Comparison of ENCODE assay signal across 1 cellular context in the genomic region with DNA sequence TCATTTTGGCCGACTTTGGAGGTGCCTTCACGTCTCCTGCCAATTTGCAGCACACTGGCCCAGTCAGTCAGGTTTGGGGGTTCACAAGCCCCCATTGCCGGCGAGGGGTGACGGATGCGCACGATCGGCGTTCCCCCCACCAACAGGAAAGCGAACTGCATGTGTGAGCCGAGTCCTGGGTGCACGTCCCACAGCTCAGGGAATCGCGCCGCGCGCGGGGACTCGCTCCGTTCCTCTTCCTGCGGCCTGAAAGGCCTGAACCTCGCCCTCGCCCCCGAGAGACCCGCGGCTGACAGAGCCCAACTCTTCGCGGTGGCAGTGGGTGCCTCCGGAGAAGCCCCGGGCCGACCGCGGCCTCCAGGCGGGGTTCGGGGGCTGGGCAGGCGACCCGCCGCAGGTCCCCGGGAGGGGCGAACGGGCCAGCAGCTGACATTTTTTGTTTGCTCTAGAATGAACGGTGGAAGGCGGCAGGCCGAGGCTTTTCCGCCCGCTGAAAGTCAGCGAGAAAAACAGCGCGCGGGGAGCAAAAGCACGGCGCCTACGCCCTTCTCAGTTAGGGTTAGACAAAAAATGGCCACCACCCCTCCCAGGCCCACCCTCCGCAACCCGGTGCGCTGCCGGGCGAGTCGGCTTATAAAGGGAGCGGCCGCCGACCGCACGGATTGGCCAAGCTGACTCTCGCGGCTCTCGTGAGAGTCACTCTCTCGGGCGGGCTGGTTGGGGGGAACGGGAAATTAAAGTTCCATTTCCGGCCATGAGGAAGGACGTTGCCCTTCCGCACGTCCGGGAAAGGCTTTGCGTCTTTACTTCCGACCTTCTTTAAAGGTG.
TF ChIP-seq lines count a peak whose summit lies in the region.

A gene (minus strand): TSS at position 608 of the 828 bp plus-strand sequence.

TF ChIP-seq in GM12878, 131 proteins besides CTCF, POLR2A, EP300 and RAD21 (continued from another document):
- TF ChIP-seq, protein P1, sequence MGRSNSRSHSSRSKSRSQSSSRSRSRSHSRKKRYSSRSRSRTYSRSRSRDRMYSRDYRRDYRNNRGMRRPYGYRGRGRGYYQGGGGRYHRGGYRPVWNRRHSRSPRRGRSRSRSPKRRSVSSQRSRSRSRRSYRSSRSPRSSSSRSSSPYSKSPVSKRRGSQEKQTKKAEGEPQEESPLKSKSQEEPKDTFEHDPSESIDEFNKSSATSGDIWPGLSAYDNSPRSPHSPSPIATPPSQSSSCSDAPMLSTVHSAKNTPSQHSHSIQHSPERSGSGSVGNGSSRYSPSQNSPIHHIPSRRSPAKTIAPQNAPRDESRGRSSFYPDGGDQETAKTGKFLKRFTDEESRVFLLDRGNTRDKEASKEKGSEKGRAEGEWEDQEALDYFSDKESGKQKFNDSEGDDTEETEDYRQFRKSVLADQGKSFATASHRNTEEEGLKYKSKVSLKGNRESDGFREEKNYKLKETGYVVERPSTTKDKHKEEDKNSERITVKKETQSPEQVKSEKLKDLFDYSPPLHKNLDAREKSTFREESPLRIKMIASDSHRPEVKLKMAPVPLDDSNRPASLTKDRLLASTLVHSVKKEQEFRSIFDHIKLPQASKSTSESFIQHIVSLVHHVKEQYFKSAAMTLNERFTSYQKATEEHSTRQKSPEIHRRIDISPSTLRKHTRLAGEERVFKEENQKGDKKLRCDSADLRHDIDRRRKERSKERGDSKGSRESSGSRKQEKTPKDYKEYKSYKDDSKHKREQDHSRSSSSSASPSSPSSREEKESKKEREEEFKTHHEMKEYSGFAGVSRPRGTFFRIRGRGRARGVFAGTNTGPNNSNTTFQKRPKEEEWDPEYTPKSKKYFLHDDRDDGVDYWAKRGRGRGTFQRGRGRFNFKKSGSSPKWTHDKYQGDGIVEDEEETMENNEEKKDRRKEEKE (IDR thresholded peaks at IDR 0.05), result no peak
- TF ChIP-seq, protein P2, sequence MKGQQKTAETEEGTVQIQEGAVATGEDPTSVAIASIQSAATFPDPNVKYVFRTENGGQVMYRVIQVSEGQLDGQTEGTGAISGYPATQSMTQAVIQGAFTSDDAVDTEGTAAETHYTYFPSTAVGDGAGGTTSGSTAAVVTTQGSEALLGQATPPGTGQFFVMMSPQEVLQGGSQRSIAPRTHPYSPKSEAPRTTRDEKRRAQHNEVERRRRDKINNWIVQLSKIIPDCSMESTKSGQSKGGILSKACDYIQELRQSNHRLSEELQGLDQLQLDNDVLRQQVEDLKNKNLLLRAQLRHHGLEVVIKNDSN (IDR thresholded peaks at IDR 0.05; ENCODE audit: borderline replicate concordance, extremely low read length, insufficient read depth, low read depth, low read length), result no peak
- TF ChIP-seq SMC3 (IDR thresholded peaks at IDR 0.05; ENCODE audit: borderline replicate concordance, low read length) (no peak), MEF2A (IDR thresholded peaks at IDR 0.05; ENCODE audit: insufficient read depth, low read depth, low read length) (no peak), SMAD5 (IDR thresholded peaks at IDR 0.05; ENCODE audit: low read depth) (peak; percentile 92), YBX1 (IDR thresholded peaks at IDR 0.05) (no peak), MXI1 (IDR thresholded peaks at IDR 0.05; ENCODE audit: low read depth, low read length) (no peak), HDAC6 (IDR thresholded peaks at IDR 0.05; ENCODE audit: unreplicated experiment) (no peak), POLR2AphosphoS5 (IDR thresholded peaks at IDR 0.05; ENCODE audit: low read length) (peak; percentile 94), BCL11A (IDR thresholded peaks at IDR 0.05; ENCODE audit: low read depth, low read length) (no peak)
- TF ChIP-seq, protein P3, sequence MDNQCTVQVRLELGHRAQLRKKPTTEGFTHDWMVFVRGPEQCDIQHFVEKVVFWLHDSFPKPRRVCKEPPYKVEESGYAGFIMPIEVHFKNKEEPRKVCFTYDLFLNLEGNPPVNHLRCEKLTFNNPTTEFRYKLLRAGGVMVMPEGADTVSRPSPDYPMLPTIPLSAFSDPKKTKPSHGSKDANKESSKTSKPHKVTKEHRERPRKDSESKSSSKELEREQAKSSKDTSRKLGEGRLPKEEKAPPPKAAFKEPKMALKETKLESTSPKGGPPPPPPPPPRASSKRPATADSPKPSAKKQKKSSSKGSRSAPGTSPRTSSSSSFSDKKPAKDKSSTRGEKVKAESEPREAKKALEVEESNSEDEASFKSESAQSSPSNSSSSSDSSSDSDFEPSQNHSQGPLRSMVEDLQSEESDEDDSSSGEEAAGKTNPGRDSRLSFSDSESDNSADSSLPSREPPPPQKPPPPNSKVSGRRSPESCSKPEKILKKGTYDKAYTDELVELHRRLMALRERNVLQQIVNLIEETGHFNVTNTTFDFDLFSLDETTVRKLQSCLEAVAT (IDR thresholded peaks at IDR 0.05), result peak; percentile 54; the same call in 1 of the 2 replicates
- TF ChIP-seq, protein P4, sequence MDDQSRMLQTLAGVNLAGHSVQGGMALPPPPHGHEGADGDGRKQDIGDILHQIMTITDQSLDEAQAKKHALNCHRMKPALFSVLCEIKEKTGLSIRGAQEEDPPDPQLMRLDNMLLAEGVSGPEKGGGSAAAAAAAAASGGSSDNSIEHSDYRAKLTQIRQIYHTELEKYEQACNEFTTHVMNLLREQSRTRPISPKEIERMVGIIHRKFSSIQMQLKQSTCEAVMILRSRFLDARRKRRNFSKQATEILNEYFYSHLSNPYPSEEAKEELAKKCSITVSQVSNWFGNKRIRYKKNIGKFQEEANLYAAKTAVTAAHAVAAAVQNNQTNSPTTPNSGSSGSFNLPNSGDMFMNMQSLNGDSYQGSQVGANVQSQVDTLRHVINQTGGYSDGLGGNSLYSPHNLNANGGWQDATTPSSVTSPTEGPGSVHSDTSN (IDR thresholded peaks at IDR 0.05; ENCODE audit: insufficient replicate concordance, low read depth, low read length), result peak; percentile 52
- TF ChIP-seq, protein P5, sequence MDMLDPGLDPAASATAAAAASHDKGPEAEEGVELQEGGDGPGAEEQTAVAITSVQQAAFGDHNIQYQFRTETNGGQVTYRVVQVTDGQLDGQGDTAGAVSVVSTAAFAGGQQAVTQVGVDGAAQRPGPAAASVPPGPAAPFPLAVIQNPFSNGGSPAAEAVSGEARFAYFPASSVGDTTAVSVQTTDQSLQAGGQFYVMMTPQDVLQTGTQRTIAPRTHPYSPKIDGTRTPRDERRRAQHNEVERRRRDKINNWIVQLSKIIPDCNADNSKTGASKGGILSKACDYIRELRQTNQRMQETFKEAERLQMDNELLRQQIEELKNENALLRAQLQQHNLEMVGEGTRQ (IDR thresholded peaks at IDR 0.05; ENCODE audit: borderline replicate concordance, low read depth, low read length), result no peak
